In the genomic region with DNA sequence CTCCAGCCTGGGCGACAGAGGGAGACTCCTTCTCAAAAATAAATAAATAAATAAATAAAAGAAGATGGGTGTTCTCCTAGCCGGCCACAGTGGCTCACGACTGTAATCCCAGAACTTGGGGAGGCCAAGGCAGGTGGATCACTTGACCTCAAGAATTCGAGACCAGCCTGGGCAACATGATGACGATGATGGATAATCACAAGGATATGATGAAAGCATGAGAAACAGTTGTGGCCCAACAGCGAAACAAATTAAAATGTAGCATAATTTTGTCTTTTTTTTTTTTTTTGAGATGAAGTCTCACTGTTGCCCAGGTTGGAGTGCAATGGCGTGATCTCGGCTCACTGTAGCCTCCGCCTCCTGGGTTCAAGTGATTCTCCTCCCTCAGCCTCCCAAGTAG, we compare ENCODE assay signal across 35 cellular contexts.
"Had no signal": no experiment of that assay in that cellular context is flagged by ENCODE, and none has a peak within 500 bp of the region (broad histone marks: within the 10 kb centered on the region; RNA-seq: fewer than 3 reads in every experiment).

No MANE protein-coding gene starts in this region.

- H3K9me3 ChIP-seq: MG63 had no signal

- H3K4me3 ChIP-seq: MG63 had no signal

- H3K36me3 ChIP-seq: MG63 had no signal

- H3K27me3 ChIP-seq: MG63 had no signal

- DNase-seq: Karpas-422, Kasumi-1, MG63, MM.1S, MV-4-11, NCI-H1048, NCI-H1092, NCI-H1092 treated with DMSO at 0.1 percent for 48 hours, NCI-H1105, NCI-H1105 treated with DMSO at 0.1 percent for 48 hours, NCI-H1417, NCI-H1417 treated with DMSO at 0.1 percent for 48 hours, NCI-H1436, NCI-H1436 treated with DMSO at 0.1 percent for 48 hours, NCI-H146, NCI-H1694, NCI-H1694 treated with DMSO at 0.1 percent for 48 hours, NCI-H187, NCI-H187 treated with DMSO at 0.1 percent for 48 hours, NCI-H1930, NCI-H2029, NCI-H2029 treated with DMSO at 0.1 percent for 48 hours, NCI-H2081, NCI-H2081 treated with DMSO at 0.1 percent for 48 hours, NCI-H2107, NCI-H2171, NCI-H2171 treated with DMSO at 0.1 percent for 48 hours, NCI-H2227 treated with DMSO at 0.1 percent for 48 hours, NCI-H226, NCI-H345, NCI-H446, NCI-H446 treated with DMSO at 0.1 percent for 48 hours, NCI-H510A, NCI-H510A treated with DMSO at 0.1 percent for 48 hours, NCI-H524 had no signal
